ENCODE assay signal across 12 cellular contexts in the genomic region with DNA sequence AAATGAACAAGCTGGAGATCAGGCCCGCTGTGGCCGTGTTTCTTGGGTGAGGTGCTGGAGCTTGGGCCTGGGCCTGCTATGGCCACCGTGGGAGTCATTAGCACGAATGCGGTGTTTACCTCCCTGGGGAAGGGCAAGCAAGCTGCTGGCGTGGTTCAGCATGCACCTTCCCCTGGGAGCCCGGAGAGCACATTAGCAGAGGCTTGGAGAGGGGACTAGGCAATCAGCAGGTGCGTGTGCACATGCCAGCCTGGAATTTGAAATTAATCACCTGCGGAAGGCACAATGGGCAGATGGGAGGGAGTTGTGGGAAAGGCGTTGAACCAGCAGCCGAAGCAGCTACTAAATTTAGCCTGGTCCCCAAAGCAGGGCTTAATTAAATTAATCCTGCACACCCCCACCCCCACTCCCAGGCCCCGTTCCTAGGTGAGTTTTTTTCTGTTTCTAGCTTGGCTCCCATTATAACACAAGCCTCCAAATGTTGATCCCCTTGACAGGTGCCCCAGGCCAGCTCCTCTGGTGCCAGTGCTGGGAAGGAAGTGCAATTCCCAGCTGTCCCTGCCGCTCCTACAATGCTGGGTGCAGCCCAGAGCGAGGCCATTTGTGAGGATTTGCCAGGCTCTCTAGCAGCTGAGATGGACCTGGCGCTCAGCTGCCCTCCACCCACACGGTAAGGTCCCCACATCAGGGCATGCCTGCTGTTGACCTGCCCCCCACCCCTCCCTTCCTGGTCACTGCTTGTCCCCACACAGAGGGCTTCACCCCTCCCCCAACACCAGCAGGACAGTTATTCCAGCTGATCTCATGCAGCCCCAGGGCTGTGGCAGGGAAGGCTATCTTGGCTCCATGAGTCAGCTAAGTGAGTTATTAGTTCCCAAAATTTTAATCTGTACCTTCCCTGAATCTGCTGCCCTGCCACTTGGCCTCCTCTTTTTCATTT.
DNase-seq lines count a peak whose midpoint lies in the region; ATAC-seq and TF ChIP-seq lines count a peak whose summit lies in the region.
"Had no signal": no experiment of that assay in that cellular context is flagged by ENCODE, and none has a peak within 500 bp of the region (broad histone marks: within the 10 kb centered on the region; RNA-seq: fewer than 3 reads in every experiment).

No MANE protein-coding gene starts in this region.

- H3K4me1 ChIP-seq in breast epithelium (peaks cover 7 to 8% of the 10 kb centered on the region in 2 donors), endodermal cell (ENCODE audit: control insufficient read depth, insufficient read depth, low read length) (no peaks in the 10 kb centered on the region), upper lobe of right lung (no peaks in the 10 kb centered on the region), OCI-LY7 (ENCODE audit: insufficient read depth, low read length, poor library complexity, severe bottlenecking) (no peaks in the 10 kb centered on the region)

- H3K27me3 ChIP-seq in breast epithelium: no peaks in the 10 kb centered on the region
- H3K27me3 ChIP-seq in endodermal cell (ENCODE audit: control insufficient read depth, insufficient read depth, low read length, poor library complexity, severe bottlenecking): no peaks in the 10 kb centered on the region
- H3K27me3 ChIP-seq in upper lobe of right lung: no peaks in the 10 kb centered on the region

- no peak for TF ChIP-seq POLR2A in breast epithelium (IDR thresholded peaks at IDR 0.05)

- no peaks in the 10 kb centered on the region for H3K79me2 ChIP-seq in OCI-LY7 (ENCODE audit: insufficient read depth, low read depth, low read length)

- H3K4me1 Mint-ChIP-seq in MCF 10A (ENCODE audit: insufficient read depth, unreplicated experiment) (peaks cover 6% of the 10 kb centered on the region), endodermal cell (peaks cover 7% of the 10 kb centered on the region)

- 80 to 82% methylated on average over 14 to 16 of the region's 16 CpGs for WGBS in endodermal cell (ENCODE audit: insufficient coverage in 1 of 2, insufficient read length in 1 of 2), 2 experiments

- no peaks in the 10 kb centered on the region for H3K9me3 Mint-ChIP-seq in MCF 10A (ENCODE audit: unreplicated experiment)
- H3K9me3 Mint-ChIP-seq in endodermal cell: no peaks in the 10 kb centered on the region
- H3K9me3 Mint-ChIP-seq: activated naive CD4-positive, alpha-beta T cell treated with anti-CD3 and anti-CD28 coated beads for 36 hours; effector memory CD8-positive, alpha-beta T cell had no signal

- CTCF ChIA-PET in MCF 10A (lab: Yijun Ruan, JAX) (interaction anchor here (0.8 to 1.5 kb wide), 5 partner anchors 11 to 151 kb away, joined by 3 to 5 read pairs (median 4); no protein-coding TSS in a partner anchor), OCI-LY7 (lab: Charles Lee; ENCODE audit: unreplicated experiment) (no interaction called here)

- no peak overlapping the region for H2AFZ ChIP-seq in OCI-LY7 (ENCODE audit: low read length)

- no peaks in the 10 kb centered on the region for H3K9me2 ChIP-seq in OCI-LY7 (ENCODE audit: insufficient read depth, low read length)

- BruUV-seq in MCF 10A (replicated peaks; lab: Mats Ljungman, UMichigan) (no TSS peak), OCI-LY7 (replicated peaks; lab: Mats Ljungman, UMichigan) (no TSS peak)

- no peaks in the 10 kb centered on the region for H4K20me1 ChIP-seq in OCI-LY7 (ENCODE audit: insufficient read depth, low read length)

- H3K36me3 ChIP-seq in breast epithelium: no peaks in the 10 kb centered on the region
- no peaks in the 10 kb centered on the region for H3K36me3 ChIP-seq in endodermal cell (ENCODE audit: control insufficient read depth, insufficient read depth, low read length)
- no peaks in the 10 kb centered on the region for H3K36me3 ChIP-seq in upper lobe of right lung
- H3K36me3 ChIP-seq in OCI-LY7 (ENCODE audit: insufficient read depth, low read length): no peaks in the 10 kb centered on the region

- intact Hi-C loops in breast epithelium (cut with DNase I; ENCODE audit: low total_unique reads) (no loop called here), MCF 10A (cut with micrococcal nuclease) (no loop called here), upper lobe of right lung (cut with DNase I) (no loop called here), OCI-LY7 (cut with micrococcal nuclease; ENCODE audit: unreplicated experiment) (no loop called here)

- H3K9ac ChIP-seq in endodermal cell (ENCODE audit: extremely low read depth, low read length, poor library complexity, severe bottlenecking): no peak overlapping the region

- no peak overlapping the region for H3K4me3 Mint-ChIP-seq in MCF 10A (ENCODE audit: unreplicated experiment)
- no peak overlapping the region for H3K4me3 Mint-ChIP-seq in endodermal cell
- H3K4me3 Mint-ChIP-seq: activated naive CD4-positive, alpha-beta T cell treated with anti-CD3 and anti-CD28 coated beads for 36 hours; effector memory CD8-positive, alpha-beta T cell had no signal

- POLR2A ChIA-PET in MCF 10A (lab: Yijun Ruan, JAX) (interaction anchor here (0.6 to 1.3 kb wide), 3 partner anchors 11 to 23 kb away, joined by 3 to 4 read pairs (median 3); no protein-coding TSS in a partner anchor), OCI-LY7 (lab: Charles Lee) (no interaction called here)

- no peak for ATAC-seq in upper lobe of right lung
- no peak for ATAC-seq in GM21825 (IDR thresholded peaks at IDR 0.05; ENCODE audit: unreplicated experiment)
- ATAC-seq: effector memory CD8-positive, alpha-beta T cell had no signal

- H3K27me3 Mint-ChIP-seq in MCF 10A (ENCODE audit: insufficient read depth, unreplicated experiment) (no peaks in the 10 kb centered on the region), endodermal cell (ENCODE audit: insufficient read depth) (peaks cover 17% of the 10 kb centered on the region)

- peak overlapping the region; percentile 71 to 80 for H3K27ac ChIP-seq in breast epithelium
- peak overlapping the region; percentile 22 for H3K27ac ChIP-seq in endodermal cell (ENCODE audit: low read depth, low read length)
- H3K27ac ChIP-seq in upper lobe of right lung: no peak overlapping the region
- no peak overlapping the region for H3K27ac ChIP-seq in OCI-LY7 (ENCODE audit: low read depth, low read length, poor library complexity, severe bottlenecking)

- TF ChIP-seq CTCF in breast epithelium (IDR thresholded peaks at IDR 0.05) (no peak), MCF 10A (IDR thresholded peaks at IDR 0.05; ENCODE audit: unreplicated experiment) (no peak), endodermal cell (conservative IDR thresholded peaks at IDR 0.05) (no peak), upper lobe of right lung (IDR thresholded peaks at IDR 0.05) (no peak), OCI-LY7 (conservative IDR thresholded peaks at IDR 0.05; ENCODE audit: low read length) (no peak)

- H3K4me2 ChIP-seq in OCI-LY7 (ENCODE audit: low read length): no peak overlapping the region

- H3K27ac Mint-ChIP-seq in MCF 10A (ENCODE audit: low read depth, unreplicated experiment): no peak overlapping the region
- no peak overlapping the region for H3K27ac Mint-ChIP-seq in endodermal cell
- H3K27ac Mint-ChIP-seq: activated naive CD4-positive, alpha-beta T cell treated with anti-CD3 and anti-CD28 coated beads for 36 hours; effector memory CD8-positive, alpha-beta T cell had no signal

- H3K36me3 Mint-ChIP-seq in MCF 10A (ENCODE audit: insufficient read depth, unreplicated experiment): no peaks in the 10 kb centered on the region
- no peaks in the 10 kb centered on the region for H3K36me3 Mint-ChIP-seq in endodermal cell (ENCODE audit: low read depth)

- peak in 1 of 2 donors; percentile 19 for DNase-seq in breast epithelium (ENCODE audit: low spot score in 2 of 2)
- DNase-seq in MCF 10A (ENCODE audit: unreplicated experiment): no peak
- peak; percentile 97 for DNase-seq in NCI-H345 treated with DMSO at 0.1 percent for 48 hours (lab: John Stamatoyannopoulos, UW; ENCODE audit: unreplicated experiment)
- no peak for DNase-seq in endodermal cell
- peak; percentile 47 for DNase-seq in upper lobe of right lung
- no peak for DNase-seq in OCI-LY7 (ENCODE audit: low spot score)
- DNase-seq in Kasumi-1 (lab: John Stamatoyannopoulos, UW): no peak
- DNase-seq: activated naive CD4-positive, alpha-beta T cell treated with anti-CD3 and anti-CD28 coated beads for 36 hours; effector memory CD8-positive, alpha-beta T cell; NCI-H446 treated with DMSO at 0.1 percent for 48 hours; occipital lobe had no signal

- H3K9me3 ChIP-seq in breast epithelium (no peaks in the 10 kb centered on the region), endodermal cell (ENCODE audit: control insufficient read depth, low read length) (no peaks in the 10 kb centered on the region), upper lobe of right lung (no peaks in the 10 kb centered on the region), OCI-LY7 (ENCODE audit: low read length) (no peaks in the 10 kb centered on the region)

- H3K4me3 ChIP-seq in breast epithelium (no peak overlapping the region), endodermal cell (ENCODE audit: low read length) (no peak overlapping the region), upper lobe of right lung (no peak overlapping the region), OCI-LY7 (ENCODE audit: low read depth, low read length, poor library complexity, severe bottlenecking) (no peak overlapping the region)

Comparison
In these comparisons a context has a peak if more than half of its experiments do, and no peak if none do; other contexts are left out.
1. DNase-seq: peak in NCI-H345 treated with DMSO at 0.1 percent for 48 hours (single experiment) and upper lobe of right lung (single experiment); none in MCF 10A (single experiment), endodermal cell (single experiment), OCI-LY7 (single experiment) and Kasumi-1 (0 of 2).
2. H3K27ac ChIP-seq: peak in breast epithelium (2 of 2) and endodermal cell (single experiment); none in upper lobe of right lung (single experiment) and OCI-LY7 (single experiment).